Comparison of ENCODE assay signal across 16 cellular contexts in genomic region chr14:103453791-103454190, GRCh38.
DNase-seq lines count a peak whose midpoint lies in the region; ATAC-seq and TF ChIP-seq lines count a peak whose summit lies in the region.
"Had no signal": no experiment of that assay in that cellular context is flagged by ENCODE, and none has a peak within 500 bp of the region (broad histone marks: within the 10 kb centered on the region; RNA-seq: fewer than 3 reads in every experiment).

No MANE protein-coding gene starts in this region.

- peaks cover 5 to 7% of the 10 kb centered on the region in 2 experiments for H3K36me3 ChIP-seq in trophoblast cell (ENCODE audit: control insufficient read depth in 1 of 2, insufficient read depth in 2 of 2, low read length in 2 of 2)
- peaks cover 0 to 10% of the 10 kb centered on the region in 2 donors for H3K36me3 ChIP-seq in gastrocnemius medialis

- H2AFZ ChIP-seq in trophoblast cell (ENCODE audit: insufficient read depth, low read length, poor library complexity): no peak overlapping the region
- H2AFZ ChIP-seq: GM23338 had no signal

- in situ Hi-C loops in gastrocnemius medialis (cut with MboI; ENCODE audit: low sequenced_read_pairs in 4 of 4): no loop called here

- H3K27ac Mint-ChIP-seq in effector memory CD8-positive, alpha-beta T cell: peak overlapping the region; percentile 19 to 20
- H3K27ac Mint-ChIP-seq: GM23338 had no signal

- no peak overlapping the region for H4K91ac ChIP-seq in trophoblast cell (ENCODE audit: low read depth, low read length)

- no peak overlapping the region for H3K27ac ChIP-seq in trophoblast cell (ENCODE audit: low read depth, low read length)
- H3K27ac ChIP-seq in gastrocnemius medialis: no peak overlapping the region
- H3K27ac ChIP-seq: 22Rv1, BLaER1, HL-60 had no signal

- no peak for ATAC-seq in effector memory CD8-positive, alpha-beta T cell (replicated peaks)
- ATAC-seq in gastrocnemius medialis (no peak), GM21515 (IDR thresholded peaks at IDR 0.05; ENCODE audit: unreplicated experiment) (no peak)
- ATAC-seq: GM12878, GM23338 had no signal

- no peak overlapping the region for H3K4ac ChIP-seq in trophoblast cell (ENCODE audit: low read depth, low read length)

- peak; percentile 7 to 39 for DNase-seq in NCI-H524 (lab: John Stamatoyannopoulos, UW)
- no peak for DNase-seq in NCI-H524 treated with DMSO at 0.1 percent for 48 hours (lab: John Stamatoyannopoulos, UW)
- DNase-seq in ELR (ENCODE audit: low read depth): peak; percentile 15
- no peak for DNase-seq in effector memory CD8-positive, alpha-beta T cell
- peak; percentile 53 to 63 for DNase-seq in trophoblast cell
- no peak for DNase-seq in NCI-H526 treated with DMSO at 0.1 percent for 48 hours (lab: John Stamatoyannopoulos, UW)
- DNase-seq in gastrocnemius medialis: no peak
- DNase-seq: AML-193, DMS 273 treated with DMSO at 0.1 percent for 48 hours, H7 had no signal

- no peak overlapping the region for H4K8ac ChIP-seq in trophoblast cell (ENCODE audit: low read depth, low read length)

- H3K4me1 ChIP-seq in trophoblast cell (ENCODE audit: control insufficient read depth in 1 of 2, insufficient read depth in 2 of 2, low read length in 2 of 2) (peaks cover 0 to 4% of the 10 kb centered on the region in 2 experiments), gastrocnemius medialis (peaks cover 6 to 7% of the 10 kb centered on the region in 2 donors)
- H3K4me1 ChIP-seq: BLaER1 had no signal

- H2BK5ac ChIP-seq in trophoblast cell (ENCODE audit: low read depth, low read length, poor library complexity): no peak overlapping the region

- no peak overlapping the region for H3K23ac ChIP-seq in trophoblast cell (ENCODE audit: low read length)

- intact Hi-C loops in gastrocnemius medialis (cut with DNase I; ENCODE audit: low total_unique reads): no loop called here

- no peaks in the 10 kb centered on the region for H3K27me3 Mint-ChIP-seq in effector memory CD8-positive, alpha-beta T cell

- H2BK120ac ChIP-seq in trophoblast cell (ENCODE audit: insufficient read depth, low read length, poor library complexity): no peak overlapping the region

- no peak overlapping the region for H3K18ac ChIP-seq in trophoblast cell (ENCODE audit: low read length)

- H2AK5ac ChIP-seq in trophoblast cell (ENCODE audit: low read length): no peak overlapping the region

- no peak overlapping the region for H3K9ac ChIP-seq in trophoblast cell (ENCODE audit: low read length)
- H3K9ac ChIP-seq: BLaER1 had no signal

- peaks cover 7 to 16% of the 10 kb centered on the region in 2 donors for H3K4me1 Mint-ChIP-seq in effector memory CD8-positive, alpha-beta T cell (ENCODE audit: low read depth in 2 of 2)

- no CpG with 5 or more reads among the region's 6 CpGs for WGBS in trophoblast cell (ENCODE audit: extremely low coverage, insufficient coverage, insufficient read length)

- H3K36me3 Mint-ChIP-seq in effector memory CD8-positive, alpha-beta T cell (ENCODE audit: insufficient read depth): peaks cover 34% of the 10 kb centered on the region

- no peak overlapping the region for H2BK12ac ChIP-seq in trophoblast cell (ENCODE audit: low read length)

- H4K12ac ChIP-seq in trophoblast cell (ENCODE audit: low read depth, low read length): no peak overlapping the region

- no peak for TF ChIP-seq POLR2A in gastrocnemius medialis (IDR thresholded peaks at IDR 0.05)

- no peaks in the 10 kb centered on the region for H3K79me2 ChIP-seq in trophoblast cell (ENCODE audit: control insufficient read depth, insufficient read depth, low read length, poor library complexity)

- H3K4me3 ChIP-seq in trophoblast cell (ENCODE audit: low read depth, low read length): peak overlapping the region; percentile 37
- no peak overlapping the region for H3K4me3 ChIP-seq in gastrocnemius medialis
- H3K4me3 ChIP-seq: BLaER1, GM12878, GM23338 had no signal

- H3K9me3 ChIP-seq in trophoblast cell (ENCODE audit: insufficient read depth, low read depth, low read length): no peaks in the 10 kb centered on the region
- no peaks in the 10 kb centered on the region for H3K9me3 ChIP-seq in gastrocnemius medialis
- H3K9me3 ChIP-seq: BLaER1 had no signal

- H3K4me2 ChIP-seq in trophoblast cell (ENCODE audit: low read length): no peak overlapping the region
- H3K4me2 ChIP-seq: BLaER1, GM23338 had no signal

- no peaks in the 10 kb centered on the region for H3K27me3 ChIP-seq in trophoblast cell (ENCODE audit: insufficient read depth, low read length)
- H3K27me3 ChIP-seq in gastrocnemius medialis: no peaks in the 10 kb centered on the region
- H3K27me3 ChIP-seq: BLaER1 had no signal

- H3K79me1 ChIP-seq in trophoblast cell (ENCODE audit: low read length): no peaks in the 10 kb centered on the region

- H3K14ac ChIP-seq in trophoblast cell (ENCODE audit: low read length): no peak overlapping the region

- H3K9me3 Mint-ChIP-seq in effector memory CD8-positive, alpha-beta T cell: no peaks in the 10 kb centered on the region
- H3K9me3 Mint-ChIP-seq: GM23338 had no signal

- TF ChIP-seq CTCF in gastrocnemius medialis (IDR thresholded peaks at IDR 0.05 in 4 of 5, conservative IDR thresholded peaks at IDR 0.05 in 1 of 5): no peak

- H3K4me3 Mint-ChIP-seq in effector memory CD8-positive, alpha-beta T cell: no peak overlapping the region
- H3K4me3 Mint-ChIP-seq: GM23338 had no signal

Comparison
In these comparisons a context has a peak if more than half of its experiments do, and no peak if none do; other contexts are left out.
1. DNase-seq: peak in NCI-H524 (2 of 2), ELR (single experiment) and trophoblast cell (2 of 2); none in NCI-H524 treated with DMSO at 0.1 percent for 48 hours (single experiment), effector memory CD8-positive, alpha-beta T cell (0 of 3), NCI-H526 treated with DMSO at 0.1 percent for 48 hours (single experiment) and gastrocnemius medialis (0 of 2).